1 cellular context compared by ENCODE assay signal in the genomic region with DNA sequence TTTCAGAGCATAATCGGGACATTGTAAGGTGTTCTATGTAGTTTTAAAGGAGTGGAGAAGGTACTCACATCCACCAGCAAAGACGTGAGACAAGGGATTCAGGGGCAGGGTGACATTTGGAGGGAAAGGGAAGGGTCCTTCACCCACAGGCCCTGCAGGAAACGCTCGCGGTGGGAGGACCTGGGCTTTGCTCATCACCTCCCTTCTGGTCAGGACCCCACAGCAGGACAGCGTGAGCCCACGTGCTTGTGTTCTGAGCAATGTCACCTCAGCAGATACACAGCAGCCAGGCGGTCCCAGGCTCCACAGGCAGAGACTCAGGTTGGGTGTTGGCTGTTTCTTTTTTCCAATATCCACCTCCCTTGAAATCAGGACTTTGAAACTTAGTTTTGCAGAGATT.
TF ChIP-seq lines count a peak whose summit lies in the region.

No MANE protein-coding gene starts in this region.

TF ChIP-seq in GM23338, 12 proteins besides CTCF, POLR2A, EP300 and RAD21:
- TF ChIP-seq, protein P1, sequence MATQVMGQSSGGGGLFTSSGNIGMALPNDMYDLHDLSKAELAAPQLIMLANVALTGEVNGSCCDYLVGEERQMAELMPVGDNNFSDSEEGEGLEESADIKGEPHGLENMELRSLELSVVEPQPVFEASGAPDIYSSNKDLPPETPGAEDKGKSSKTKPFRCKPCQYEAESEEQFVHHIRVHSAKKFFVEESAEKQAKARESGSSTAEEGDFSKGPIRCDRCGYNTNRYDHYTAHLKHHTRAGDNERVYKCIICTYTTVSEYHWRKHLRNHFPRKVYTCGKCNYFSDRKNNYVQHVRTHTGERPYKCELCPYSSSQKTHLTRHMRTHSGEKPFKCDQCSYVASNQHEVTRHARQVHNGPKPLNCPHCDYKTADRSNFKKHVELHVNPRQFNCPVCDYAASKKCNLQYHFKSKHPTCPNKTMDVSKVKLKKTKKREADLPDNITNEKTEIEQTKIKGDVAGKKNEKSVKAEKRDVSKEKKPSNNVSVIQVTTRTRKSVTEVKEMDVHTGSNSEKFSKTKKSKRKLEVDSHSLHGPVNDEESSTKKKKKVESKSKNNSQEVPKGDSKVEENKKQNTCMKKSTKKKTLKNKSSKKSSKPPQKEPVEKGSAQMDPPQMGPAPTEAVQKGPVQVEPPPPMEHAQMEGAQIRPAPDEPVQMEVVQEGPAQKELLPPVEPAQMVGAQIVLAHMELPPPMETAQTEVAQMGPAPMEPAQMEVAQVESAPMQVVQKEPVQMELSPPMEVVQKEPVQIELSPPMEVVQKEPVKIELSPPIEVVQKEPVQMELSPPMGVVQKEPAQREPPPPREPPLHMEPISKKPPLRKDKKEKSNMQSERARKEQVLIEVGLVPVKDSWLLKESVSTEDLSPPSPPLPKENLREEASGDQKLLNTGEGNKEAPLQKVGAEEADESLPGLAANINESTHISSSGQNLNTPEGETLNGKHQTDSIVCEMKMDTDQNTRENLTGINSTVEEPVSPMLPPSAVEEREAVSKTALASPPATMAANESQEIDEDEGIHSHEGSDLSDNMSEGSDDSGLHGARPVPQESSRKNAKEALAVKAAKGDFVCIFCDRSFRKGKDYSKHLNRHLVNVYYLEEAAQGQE (IDR thresholded peaks at IDR 0.05; ENCODE audit: unreplicated experiment), result no peak
- TF ChIP-seq ZNF462 (CRISPR knock-in tag; IDR thresholded peaks at IDR 0.05), result no peak
- TF ChIP-seq CREB1 (CRISPR knock-in tag; IDR thresholded peaks at IDR 0.05; ENCODE audit: low read depth), result no peak
- no peak for TF ChIP-seq NANOG (IDR thresholded peaks at IDR 0.05; ENCODE audit: borderline replicate concordance)
- no peak for TF ChIP-seq EZH2phosphoT487 (IDR thresholded peaks at IDR 0.05; ENCODE audit: unreplicated experiment)
- no peak for TF ChIP-seq ZNF331 (CRISPR knock-in tag; IDR thresholded peaks at IDR 0.05; ENCODE audit: low read depth)
- no peak for TF ChIP-seq EZH2 (IDR thresholded peaks at IDR 0.05; ENCODE audit: low read depth, unreplicated experiment)
- TF ChIP-seq ZNF114 (CRISPR knock-in tag; IDR thresholded peaks at IDR 0.05), result no peak
- TF ChIP-seq JUNB (IDR thresholded peaks at IDR 0.05; ENCODE audit: unreplicated experiment), result no peak
- no peak for TF ChIP-seq POLR2AphosphoS5 (IDR thresholded peaks at IDR 0.05; ENCODE audit: low read depth)
- no peak for TF ChIP-seq STAT1 (IDR thresholded peaks at IDR 0.05; ENCODE audit: unreplicated experiment)
- TF ChIP-seq ETS1 (IDR thresholded peaks at IDR 0.05), result no peak
